In genomic region chr5:39137391-39138181, GRCh38 we compare ENCODE assay signal across 16 cellular contexts.
DNase-seq lines count a peak whose midpoint lies in the region; ATAC-seq, FAIRE-seq and TF ChIP-seq lines count a peak whose summit lies in the region.
"Had no signal": no experiment of that assay in that cellular context is flagged by ENCODE, and none has a peak within 500 bp of the region (broad histone marks: within the 10 kb centered on the region; RNA-seq: fewer than 3 reads in every experiment).

No MANE protein-coding gene starts in this region.

- no peaks in the 10 kb centered on the region for H3K9me3 ChIP-seq in A549
- H3K9me3 ChIP-seq in CD8-positive, alpha-beta memory T cell (ENCODE audit: low read length): no peaks in the 10 kb centered on the region
- no peaks in the 10 kb centered on the region for H3K9me3 ChIP-seq in PC-9 (ENCODE audit: insufficient read depth, low read depth)
- H3K9me3 ChIP-seq: sigmoid colon, upper lobe of right lung had no signal

- peak; percentile 96 for FAIRE-seq in A549 (lab: Jason Lieb, UNC)

- TF ChIP-seq EP300 in A549 (IDR thresholded peaks at IDR 0.05): no peak

- TF ChIP-seq POLR2A in A549 (IDR thresholded peaks at IDR 0.05; ENCODE audit: low read length): no peak

- peaks cover 13 to 59% (median 25%) of the 10 kb centered on the region in 3 donors for H3K4me1 Mint-ChIP-seq in CD8-positive, alpha-beta memory T cell

- CTCF ChIA-PET in A549 (lab: Yijun Ruan, JAX) (interaction anchor here (0.6 to 1.8 kb wide), 11 partner anchors 10 to 144 kb away, joined by 3 to 10 read pairs (median 4); no protein-coding TSS in a partner anchor), PC-9 (lab: Charles Lee) (no interaction called here)
- CTCF ChIA-PET in CD8-positive, alpha-beta memory T cell (lab: Charles Lee): interaction anchor here (1.2 kb wide), 1 partner anchor 80 kb away, joined by 3 read pairs; no protein-coding TSS in a partner anchor

- 57% methylated on average over 7 of the region's 7 CpGs for WGBS in A549 (ENCODE audit: missing lambda C conversion rate)

- peak; percentile 58 to 80; a peak in 5 of 6 replicates for ATAC-seq in A549
- ATAC-seq: upper lobe of right lung had no signal

- no peaks in the 10 kb centered on the region for H3K79me2 ChIP-seq in PC-9 (ENCODE audit: low read depth)

- H3F3A ChIP-seq in PC-9 (ENCODE audit: insufficient read depth, low read depth): peaks cover 16% of the 10 kb centered on the region

- H3K4me2 ChIP-seq in A549 (peak overlapping the region; percentile 69), PC-9 (peak overlapping the region; percentile 57; the same call in 1 of the 2 replicates)

- H3K27me3 ChIP-seq in CD8-positive, alpha-beta memory T cell (ENCODE audit: insufficient read depth, low read length, poor library complexity, severe bottlenecking): no peaks in the 10 kb centered on the region
- H3K27me3 ChIP-seq in PC-9 (ENCODE audit: insufficient read depth, low read depth): no peaks in the 10 kb centered on the region
- H3K27me3 ChIP-seq: sigmoid colon, upper lobe of right lung had no signal

- no peaks in the 10 kb centered on the region for H4K20me1 ChIP-seq in PC-9 (ENCODE audit: insufficient read depth)

- TF ChIP-seq CTCF in A549 (IDR thresholded peaks at IDR 0.05): peak; percentile 55
- TF ChIP-seq CTCF in PC-9 (conservative IDR thresholded peaks at IDR 0.05): no peak; the same call in 1 of the 2 replicates
- TF ChIP-seq CTCF in epithelial cell of esophagus (IDR thresholded peaks at IDR 0.05; ENCODE audit: insufficient read depth, low read depth, low read length, missing control alignments): peak; percentile 29

- no peaks in the 10 kb centered on the region for H3K9me2 ChIP-seq in PC-9 (ENCODE audit: insufficient read depth)

- H2AFZ ChIP-seq in PC-9: no peak overlapping the region

- peak overlapping the region; percentile 71 to 75 for H3K27ac ChIP-seq in A549
- H3K27ac ChIP-seq in CD8-positive, alpha-beta memory T cell (ENCODE audit: low read depth, low read length): no peak overlapping the region
- H3K27ac ChIP-seq in PC-9: peak overlapping the region; percentile 89
- H3K27ac ChIP-seq: sigmoid colon, upper lobe of right lung, VCaP had no signal

- H3K36me3 Mint-ChIP-seq in CD8-positive, alpha-beta memory T cell: peaks cover 21 to 68% (median 38%) of the 10 kb centered on the region in 3 donors

- H3K4me3 ChIP-seq in A549: no peak overlapping the region
- no peak overlapping the region for H3K4me3 ChIP-seq in CD8-positive, alpha-beta memory T cell (ENCODE audit: low read length)
- no peak overlapping the region for H3K4me3 ChIP-seq in PC-9
- H3K4me3 ChIP-seq in epithelial cell of esophagus (ENCODE audit: low read length): no peak overlapping the region
- H3K4me3 ChIP-seq: sigmoid colon, upper lobe of right lung had no signal

- H3K36me3 ChIP-seq in CD8-positive, alpha-beta memory T cell (ENCODE audit: insufficient read depth, low read length): peaks cover 59% of the 10 kb centered on the region
- H3K36me3 ChIP-seq in PC-9 (ENCODE audit: low read depth): peaks cover 6% of the 10 kb centered on the region; the same call in 1 of the 2 replicates
- H3K36me3 ChIP-seq: sigmoid colon, upper lobe of right lung had no signal

- peak; percentile 43 to 46; a peak in 4 of 5 replicates for TF ChIP-seq RAD21 in A549 (conservative IDR thresholded peaks at IDR 0.05 in 1 of 2, IDR thresholded peaks at IDR 0.05 in 1 of 2)

- H3K27me3 Mint-ChIP-seq in CD8-positive, alpha-beta memory T cell: no peaks in the 10 kb centered on the region
- H3K27me3 Mint-ChIP-seq: activated naive CD8-positive, alpha-beta T cell treated with anti-CD3 and anti-CD28 coated beads, Interleukin-2, amount 10 ng/mL, durations not matched to agents 7 days and 5 days had no signal

- POLR2A ChIA-PET in A549 (lab: Yijun Ruan, JAX): interaction anchor here (1.2 kb wide), 2 partner anchors 37 to 57 kb away, joined by 3 read pairs; no protein-coding TSS in a partner anchor
- POLR2A ChIA-PET in CD8-positive, alpha-beta memory T cell (lab: Charles Lee): no interaction called here
- POLR2A ChIA-PET in PC-9 (lab: Charles Lee; ENCODE audit: unreplicated experiment): interaction anchor here (0.6 to 0.7 kb wide), 2 partner anchors 61 to 168 kb away, joined by 3 read pairs; no protein-coding TSS in a partner anchor

- H3K9me3 Mint-ChIP-seq in CD8-positive, alpha-beta memory T cell: no peaks in the 10 kb centered on the region
- H3K9me3 Mint-ChIP-seq: activated naive CD8-positive, alpha-beta T cell treated with anti-CD3 and anti-CD28 coated beads, Interleukin-2, amount 10 ng/mL, durations not matched to agents 7 days and 5 days had no signal

- intact Hi-C loops in PC-9 (cut with micrococcal nuclease; ENCODE audit: unreplicated experiment): loop anchor here (1.0 to 2.0 kb wide), 3 partner anchors 23 to 61 kb away; no protein-coding TSS in a partner anchor

- no peak overlapping the region for H3K4me3 Mint-ChIP-seq in CD8-positive, alpha-beta memory T cell
- H3K4me3 Mint-ChIP-seq: activated naive CD8-positive, alpha-beta T cell treated with anti-CD3 and anti-CD28 coated beads, Interleukin-2, amount 10 ng/mL, durations not matched to agents 7 days and 5 days had no signal

- peak; percentile 23 to 74 for DNase-seq in A549 (ENCODE audit: low read depth in 1 of 2, low spot score in 1 of 2)
- no peak for DNase-seq in CD8-positive, alpha-beta memory T cell
- no peak for DNase-seq in PC-9
- peak; percentile 15 for DNase-seq in epithelial cell of esophagus (ENCODE audit: low read depth)
- DNase-seq in A172 (ENCODE audit: low spot score): no peak
- DNase-seq in cerebellum (ENCODE audit: low spot score): no peak
- no peak for DNase-seq in occipital lobe (lab: John Stamatoyannopoulos, UW)
- no peak for DNase-seq in NCI-H526 treated with DMSO at 0.1 percent for 48 hours (lab: John Stamatoyannopoulos, UW)
- DNase-seq: activated naive CD8-positive, alpha-beta T cell treated with anti-CD3 and anti-CD28 coated beads, Interleukin-2, amount 10 ng/mL, durations not matched to agents 7 days and 5 days; effector CD8-positive, alpha-beta T cell; hippocampal formation; NCI-H2171 treated with DMSO at 0.1 percent for 48 hours; Right ventricle myocardium superior; sigmoid colon; upper lobe of right lung had no signal

- peak overlapping the region in 7 of 8 donors; percentile 3 to 83 (median 61) for H3K27ac Mint-ChIP-seq in CD8-positive, alpha-beta memory T cell
- H3K27ac Mint-ChIP-seq: activated naive CD8-positive, alpha-beta T cell treated with anti-CD3 and anti-CD28 coated beads, Interleukin-2, amount 10 ng/mL, durations not matched to agents 7 days and 5 days had no signal

- H3K4me1 ChIP-seq in A549 (peaks cover 48% of the 10 kb centered on the region), PC-9 (replicated peaks; ENCODE audit: insufficient read depth) (peaks cover 21% of the 10 kb centered on the region)
- peaks cover 2% of the 10 kb centered on the region for H3K4me1 ChIP-seq in CD8-positive, alpha-beta memory T cell (ENCODE audit: insufficient read depth, low read length)
- H3K4me1 ChIP-seq: sigmoid colon, upper lobe of right lung had no signal

- BruUV-seq in PC-9 (replicated peaks; lab: Mats Ljungman, UMichigan): no TSS peak

TF ChIP-seq in A549, 52 proteins besides CTCF, POLR2A, EP300 and RAD21:
- TF ChIP-seq NR3C1 (IDR thresholded peaks at IDR 0.05): no peak
- TF ChIP-seq SMC3 (IDR thresholded peaks at IDR 0.05): peak; percentile 38; the same call in 2 of the 3 replicates
- no peak for TF ChIP-seq BCL3 (IDR thresholded peaks at IDR 0.05)
- peak; percentile 43; the same call in 1 of the 2 replicates for TF ChIP-seq MAX (IDR thresholded peaks at IDR 0.05)
- no peak for TF ChIP-seq FOSL2 (IDR thresholded peaks at IDR 0.05)
- TF ChIP-seq FOSL2 (CRISPR knock-in tag; IDR thresholded peaks at IDR 0.05): peak; percentile 8; the same call in 1 of the 2 replicates
TF ChIP-seq in A549: peak in this region for 3.

Comparison
In these comparisons a context has a peak if more than half of its experiments do, and no peak if none do; other contexts are left out.
1. DNase-seq: peak in A549 (2 of 2) and epithelial cell of esophagus (single experiment); none in CD8-positive, alpha-beta memory T cell (0 of 5), PC-9 (0 of 2), A172 (single experiment), cerebellum (single experiment), occipital lobe (single experiment) and NCI-H526 treated with DMSO at 0.1 percent for 48 hours (single experiment).